Comparison of ENCODE assay signal across 24 cellular contexts in genomic region chr6:164378330-164378729, GRCh38.
DNase-seq lines count a peak whose midpoint lies in the region; ATAC-seq, FAIRE-seq and TF ChIP-seq lines count a peak whose summit lies in the region.
"Had no signal": no experiment of that assay in that cellular context is flagged by ENCODE, and none has a peak within 500 bp of the region (broad histone marks: within the 10 kb centered on the region; RNA-seq: fewer than 3 reads in every experiment).

No MANE protein-coding gene starts in this region.

- H3F3A ChIP-seq in smooth muscle cell (ENCODE audit: low read depth), result peaks cover 26% of the 10 kb centered on the region
- H3F3A ChIP-seq in neural progenitor cell (ENCODE audit: low read depth), result no peaks in the 10 kb centered on the region

- H3K27ac ChIP-seq in K562 (ENCODE audit: extremely low read depth, low read depth, low read length) (no peak overlapping the region), smooth muscle cell (ENCODE audit: low read depth) (peak overlapping the region; percentile 53), neural progenitor cell (no peak overlapping the region)
- H3K27ac ChIP-seq: 22Rv1, GM23248 had no signal

- no peaks in the 10 kb centered on the region for H3K79me2 ChIP-seq in K562 (ENCODE audit: control insufficient read depth, insufficient read depth, low read length)
- H3K79me2 ChIP-seq in smooth muscle cell (ENCODE audit: low read depth), result no peaks in the 10 kb centered on the region
- H3K79me2 ChIP-seq in neural progenitor cell (ENCODE audit: low read depth), result no peaks in the 10 kb centered on the region

- H4K20me1 ChIP-seq in K562 (replicated peaks; ENCODE audit: control insufficient read depth, insufficient read depth, low read length) (no peaks in the 10 kb centered on the region), smooth muscle cell (ENCODE audit: low read depth) (no peaks in the 10 kb centered on the region), neural progenitor cell (ENCODE audit: low read depth) (no peaks in the 10 kb centered on the region)

- ATAC-seq in K562 (peak; percentile 67), GM21825 (IDR thresholded peaks at IDR 0.05; ENCODE audit: unreplicated experiment) (no peak)
- ATAC-seq: Panc1, Right ventricle myocardium inferior had no signal

- in situ Hi-C loops in K562 (cut with MboI), result no loop called here

- TF ChIP-seq EP300 in K562 (IDR thresholded peaks at IDR 0.05; ENCODE audit: low read length), result no peak

- TF ChIP-seq POLR2A in K562 (conservative IDR thresholded peaks at IDR 0.05), result no peak

- H3K9me3 Mint-ChIP-seq in neural progenitor cell, result peaks cover 17% of the 10 kb centered on the region

- BruUV-seq in K562 (replicated peaks; lab: Mats Ljungman, UMichigan), result no TSS peak

- no peak overlapping the region for H3K4me3 ChIP-seq in K562
- no peak overlapping the region for H3K4me3 ChIP-seq in smooth muscle cell
- no peak overlapping the region for H3K4me3 ChIP-seq in neural progenitor cell
- H3K4me3 ChIP-seq: GM23248, MG63 had no signal

- CTCF ChIA-PET in K562 (lab: Yijun Ruan, JAX; ENCODE audit: low intra/inter-chr PET ratio), result no interaction called here

- TF ChIP-seq RAD21 in K562 (CRISPR knock-in tag; conservative IDR thresholded peaks at IDR 0.05 in 1 of 2, IDR thresholded peaks at IDR 0.05 in 1 of 2), result no peak

- H3K4me3 Mint-ChIP-seq in neural progenitor cell, result no peak overlapping the region
- H3K4me3 Mint-ChIP-seq: CD14-positive monocyte, IgD-negative memory B cell had no signal

- H3K36me3 ChIP-seq in K562 (ENCODE audit: control insufficient read depth, insufficient read depth, low read length) (no peaks in the 10 kb centered on the region), smooth muscle cell (ENCODE audit: low read depth) (no peaks in the 10 kb centered on the region), neural progenitor cell (no peaks in the 10 kb centered on the region)
- H3K36me3 ChIP-seq: MG63 had no signal

- WGBS in K562 (ENCODE audit: insufficient coverage, low coverage, missing lambda C conversion rate), result 8% methylated on average over 2 of the region's 2 CpGs
- 60% methylated on average over 2 of the region's 2 CpGs for WGBS in smooth muscle cell (ENCODE audit: low lambda C conversion rate)

- peaks cover 4% of the 10 kb centered on the region for H3K4me1 Mint-ChIP-seq in neural progenitor cell
- H3K4me1 Mint-ChIP-seq: CD14-positive monocyte, IgD-negative memory B cell had no signal

- no peaks in the 10 kb centered on the region for H3K9me1 ChIP-seq in K562 (ENCODE audit: control insufficient read depth, insufficient read depth, low read length)

- H3K9ac ChIP-seq in K562 (ENCODE audit: insufficient read depth in 1 of 2, low read depth in 2 of 2, low read length in 2 of 2) (no peak overlapping the region), smooth muscle cell (ENCODE audit: low read depth) (no peak overlapping the region), neural progenitor cell (no peak overlapping the region)
- H3K9ac ChIP-seq: GM23248 had no signal

- H3K36me3 Mint-ChIP-seq in neural progenitor cell, result no peaks in the 10 kb centered on the region
- H3K36me3 Mint-ChIP-seq: CD14-positive monocyte, IgD-negative memory B cell had no signal

- H3K27ac Mint-ChIP-seq in neural progenitor cell, result no peak overlapping the region
- H3K27ac Mint-ChIP-seq: CD14-positive monocyte, IgD-negative memory B cell had no signal

- H3K4me1 ChIP-seq in K562 (replicated peaks in 1 of 2; ENCODE audit: control insufficient read depth in 2 of 2, insufficient read depth in 2 of 2, low read length in 2 of 2) (no peaks in the 10 kb centered on the region; a peak in 1 of 5 replicates), smooth muscle cell (ENCODE audit: low read depth) (peaks cover 8% of the 10 kb centered on the region), neural progenitor cell (peaks cover 2% of the 10 kb centered on the region)

- no peak overlapping the region for H3K4me2 ChIP-seq in K562 (ENCODE audit: insufficient read depth, low read length)
- H3K4me2 ChIP-seq in smooth muscle cell, result peak overlapping the region; percentile 68
- no peak overlapping the region for H3K4me2 ChIP-seq in neural progenitor cell

- no peaks in the 10 kb centered on the region for H3K27me3 Mint-ChIP-seq in neural progenitor cell (ENCODE audit: insufficient read depth, low read depth)
- H3K27me3 Mint-ChIP-seq: IgD-negative memory B cell had no signal

- DNase-seq in NCI-H2081 (lab: John Stamatoyannopoulos, UW) (peak; percentile 11 to 47), NCI-H2081 treated with DMSO at 0.1 percent for 48 hours (lab: John Stamatoyannopoulos, UW) (no peak), NCI-H1930 (lab: John Stamatoyannopoulos, UW) (peak; percentile 48 to 81), K562 (ENCODE audit: extremely low read depth in 1 of 4, low spot score in 3 of 4) (no peak), smooth muscle cell (lab: John Stamatoyannopoulos, UW; ENCODE audit: unreplicated experiment) (no peak), RCC 7860 (ENCODE audit: low spot score) (no peak), neural progenitor cell (ENCODE audit: low spot score) (no peak)
- DNase-seq: AML-193, DMS 273 treated with DMSO at 0.1 percent for 48 hours, GM23248, HCEC 1CT, Kasumi-1, MG63, NCI-H1048, NCI-H2029, NCI-H510A had no signal

- no peak for TF ChIP-seq CTCF in K562 (IDR thresholded peaks at IDR 0.05 in 2 of 3, conservative IDR thresholded peaks at IDR 0.05 in 1 of 3; ENCODE audit: insufficient read depth in 2 of 3, low read depth in 1 of 3, low read length in 3 of 3)
- TF ChIP-seq CTCF in smooth muscle cell (IDR thresholded peaks at IDR 0.05; ENCODE audit: borderline replicate concordance, insufficient read depth, poor library complexity, severe bottlenecking), result no peak
- TF ChIP-seq CTCF in neural progenitor cell (IDR thresholded peaks at IDR 0.05), result no peak

- H3K27me3 ChIP-seq in K562 (ENCODE audit: control insufficient read depth in 2 of 2, insufficient read depth in 2 of 2, low read length in 2 of 2) (no peaks in the 10 kb centered on the region), smooth muscle cell (ENCODE audit: low read depth) (no peaks in the 10 kb centered on the region), neural progenitor cell (no peaks in the 10 kb centered on the region)
- H3K27me3 ChIP-seq: MG63 had no signal

- POLR2A ChIA-PET in K562 (lab: Yijun Ruan, JAX), result no interaction called here

- no peak for FAIRE-seq in K562 (lab: Jason Lieb, UNC)
- FAIRE-seq in RCC 7860 (lab: Jason Lieb, UNC), result no peak
- FAIRE-seq: G401.6, HTR-8/SVneo had no signal

- H3K9me3 ChIP-seq in K562 (replicated peaks; ENCODE audit: control insufficient read depth, insufficient read depth, low read depth, low read length) (no peaks in the 10 kb centered on the region), smooth muscle cell (replicated peaks; ENCODE audit: low read depth) (no peaks in the 10 kb centered on the region), neural progenitor cell (ENCODE audit: low read depth) (peaks cover 14% of the 10 kb centered on the region)

- intact Hi-C loops in K562 (cut with micrococcal nuclease), result no loop called here

- H2AFZ ChIP-seq in K562 (ENCODE audit: low read depth, low read length), result no peak overlapping the region
- peak overlapping the region; percentile 71 for H2AFZ ChIP-seq in smooth muscle cell (ENCODE audit: low read depth)
- no peak overlapping the region for H2AFZ ChIP-seq in neural progenitor cell (replicated peaks)
- H2AFZ ChIP-seq: GM23248 had no signal

TF ChIP-seq in K562, 482 proteins besides CTCF, POLR2A, EP300 and RAD21 (continues in another document):
- TF ChIP-seq NFIX (CRISPR knock-in tag; IDR thresholded peaks at IDR 0.05; ENCODE audit: low read depth) (no peak), ZNF717 (CRISPR knock-in tag; IDR thresholded peaks at IDR 0.05) (no peak), DIDO1 (tag; IDR thresholded peaks at IDR 0.05; ENCODE audit: low read depth) (no peak), ELF4 (CRISPR knock-in tag; IDR thresholded peaks at IDR 0.05) (no peak), TCF7 (IDR thresholded peaks at IDR 0.05; ENCODE audit: borderline replicate concordance) (no peak), DLX4 (CRISPR knock-in tag; IDR thresholded peaks at IDR 0.05) (no peak), HDAC6 (IDR thresholded peaks at IDR 0.05; ENCODE audit: low read depth, low read length) (no peak), GTF3C2 (IDR thresholded peaks at IDR 0.05; ENCODE audit: borderline replicate concordance, extremely low read depth, insufficient read length) (no peak), DACH1 (IDR thresholded peaks at IDR 0.05; ENCODE audit: partially characterized antibody) (no peak), PREB (CRISPR knock-in tag; IDR thresholded peaks at IDR 0.05) (no peak)

Comparison
In these comparisons a context has a peak if more than half of its experiments do, and no peak if none do; other contexts are left out.
1. DNase-seq: peak in NCI-H2081 (2 of 2) and NCI-H1930 (2 of 2); none in NCI-H2081 treated with DMSO at 0.1 percent for 48 hours (single experiment), K562 (0 of 4), smooth muscle cell (single experiment), RCC 7860 (single experiment) and neural progenitor cell (single experiment).